Comparison of ENCODE assay signal across 7 cellular contexts in the genomic region with DNA sequence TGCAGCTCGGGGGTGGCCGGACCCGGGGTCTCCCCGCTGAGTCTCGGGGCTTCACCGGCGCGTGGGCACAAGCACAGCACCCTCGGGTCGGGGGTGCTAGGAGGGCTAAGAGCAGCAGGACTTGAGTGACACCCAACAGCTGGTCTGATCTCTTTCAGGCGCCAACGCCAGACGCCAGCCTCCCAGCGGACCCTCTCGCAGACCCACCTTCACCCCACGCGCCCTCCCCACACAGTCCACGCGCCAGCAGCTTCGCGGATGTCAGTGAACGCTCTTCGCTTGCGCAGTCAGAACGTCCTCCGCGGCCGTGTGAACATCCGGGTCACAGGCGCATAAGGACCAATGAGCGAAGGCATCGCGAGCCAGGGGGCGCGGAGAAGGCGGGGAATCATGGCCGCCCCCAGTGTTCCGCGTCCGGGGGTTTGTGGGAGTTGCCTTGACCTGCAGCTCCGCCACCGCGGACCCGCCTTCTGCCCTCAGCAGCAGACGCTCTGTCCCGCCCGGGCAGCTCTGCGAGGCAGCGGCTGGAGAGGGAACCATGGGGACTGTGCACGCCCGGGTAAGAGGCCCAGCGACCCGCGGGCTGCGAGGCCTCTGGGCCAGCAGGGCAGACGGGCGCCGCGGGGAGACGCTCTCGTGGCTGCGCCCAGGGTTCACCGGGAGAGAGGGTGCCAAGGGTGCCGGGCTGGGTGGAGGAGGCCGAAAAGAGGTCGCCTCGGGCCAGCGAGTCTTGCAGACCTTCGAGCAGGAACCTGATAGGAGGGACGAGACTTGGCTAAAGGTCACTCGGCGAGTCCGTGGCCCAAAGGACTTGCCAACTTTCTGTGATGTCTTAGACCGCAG. TPM values are rescaled to one million over a fixed set of nuclear protein-coding genes. Genes with fewer than 3 reads are reported as not detected.
DNase-seq lines count a peak whose midpoint lies in the region; ATAC-seq, FAIRE-seq and TF ChIP-seq lines count a peak whose summit lies in the region.

A gene (plus strand): TSS at position 403 of the 843 bp plus-strand sequence. CDS start 136 bp downstream, at position 539.

- H3K9me3 ChIP-seq in body of pancreas (no peaks in the 10 kb centered on the region), sigmoid colon (no peaks in the 10 kb centered on the region)

- H3K27me3 ChIP-seq in body of pancreas (no peaks in the 10 kb centered on the region), sigmoid colon (peaks cover 0 to 7% (median 0%) of the 10 kb centered on the region in 3 donors)

- DNase-seq in NCI-H2029 treated with DMSO at 0.1 percent for 48 hours (lab: John Stamatoyannopoulos, UW) = peak; percentile 65
- DNase-seq in body of pancreas = peak; percentile 88 to 92 (median 90)
- peak; percentile 61 for DNase-seq in iPS DF 19.7 (ENCODE audit: low read depth, low spot score)
- peak; percentile 96 for DNase-seq in sigmoid colon

- H3K27ac ChIP-seq in body of pancreas (peak within 1 kb of the TSS; percentile 44 to 87 (median 64)), sigmoid colon (peak within 1 kb of the TSS; percentile 86 to 91 (median 90))

- H3K4me3 ChIP-seq in body of pancreas = peak within 1 kb of the TSS; percentile 48 to 84
- peak within 1 kb of the TSS; percentile 87 to 97 (median 92) for H3K4me3 ChIP-seq in sigmoid colon

- intact Hi-C loops in body of pancreas (cut with DNase I) (no loop called here), sigmoid colon (cut with DNase I) (no loop called here)

- TF ChIP-seq EP300 in sigmoid colon (IDR thresholded peaks at IDR 0.05) = no peak

- ATAC-seq in GM18508 (IDR thresholded peaks at IDR 0.05; ENCODE audit: insufficient read depth, unreplicated experiment) (peak; percentile 81), HG02981 (IDR thresholded peaks at IDR 0.05; ENCODE audit: unreplicated experiment) (peak; percentile 88), body of pancreas (peak; percentile 97)

- TF ChIP-seq POLR2A in body of pancreas (IDR thresholded peaks at IDR 0.05) (peak; percentile 31 to 76 (median 72)), sigmoid colon (IDR thresholded peaks at IDR 0.05) (peak; percentile 41 to 60)

- peak; percentile 43 for FAIRE-seq in TTC549 (lab: Jason Lieb, UNC)

- TF ChIP-seq CTCF in body of pancreas (IDR thresholded peaks at IDR 0.05) = no peak
- no peak for TF ChIP-seq CTCF in sigmoid colon (IDR thresholded peaks at IDR 0.05)

- H3K4me1 ChIP-seq in body of pancreas = peaks cover 28% of the 10 kb centered on the region
- peaks cover 0 to 30% (median 27%) of the 10 kb centered on the region in 4 donors for H3K4me1 ChIP-seq in sigmoid colon

- no peaks in the 10 kb centered on the region for H3K36me3 ChIP-seq in body of pancreas (replicated peaks in 1 of 2; ENCODE audit: insufficient read depth in 1 of 2, low read depth in 2 of 2)
- no peaks in the 10 kb centered on the region for H3K36me3 ChIP-seq in sigmoid colon

- 0% methylated on average over 10 to 73 of the region's 74 CpGs for WGBS in body of pancreas, 2 donors
- WGBS in sigmoid colon, 2 donors = 0% methylated on average over 74 of the region's 74 CpGs

RNA-seq across cellular contexts. Expression of the gene that starts here (rescaled TPM):
- total RNA-seq in body of pancreas (10 to 100 TPM; 10.2 to 20.2 TPM), sigmoid colon (10 to 100 TPM; 21.3 to 33.9 (median 25.2) TPM)
- 10 to 100 TPM; 33.0 to 46.5 (median 40.2) TPM for polyA plus RNA-seq in sigmoid colon

Comparison
In these comparisons a context has a peak if more than half of its experiments do, and no peak if none do; other contexts are left out.
1. Peak in every context shown above with its lines: DNase-seq, ATAC-seq, H3K4me3 ChIP-seq and H3K27ac ChIP-seq.